Comparison of ENCODE assay signal across 25 cellular contexts in genomic region chr22:47382164-47382890, GRCh38.
DNase-seq lines count a peak whose midpoint lies in the region; ATAC-seq and TF ChIP-seq lines count a peak whose summit lies in the region.
"Had no signal": no experiment of that assay in that cellular context is flagged by ENCODE, and none has a peak within 500 bp of the region (broad histone marks: within the 10 kb centered on the region; RNA-seq: fewer than 3 reads in every experiment).

No MANE protein-coding gene starts in this region.

- peak overlapping the region; percentile 18 for H3K4me3 Mint-ChIP-seq in nephron progenitor cell
- H3K4me3 Mint-ChIP-seq: CD4-positive, alpha-beta memory T cell had no signal

- H3K27me3 ChIP-seq in RWPE2 (ENCODE audit: insufficient read depth, poor library complexity, severe bottlenecking), result no peaks in the 10 kb centered on the region
- peaks cover 0 to 2% (median 0%) of the 10 kb centered on the region in 3 donors for H3K27me3 ChIP-seq in sigmoid colon

- H3K36me3 ChIP-seq in RWPE2 (ENCODE audit: low read depth) (no peaks in the 10 kb centered on the region), sigmoid colon (no peaks in the 10 kb centered on the region), mucosa of descending colon (ENCODE audit: low read depth) (no peaks in the 10 kb centered on the region)

- no peak overlapping the region for H3K27ac Mint-ChIP-seq in nephron progenitor cell
- H3K27ac Mint-ChIP-seq: CD4-positive, alpha-beta memory T cell had no signal

- no peak overlapping the region for H3K27ac ChIP-seq in RWPE2 (ENCODE audit: poor library complexity, severe bottlenecking)
- no peak overlapping the region for H3K27ac ChIP-seq in sigmoid colon
- H3K27ac ChIP-seq: A549, PC-9 had no signal

- H3K4me1 Mint-ChIP-seq in nephron progenitor cell, result no peaks in the 10 kb centered on the region
- H3K4me1 Mint-ChIP-seq: CD4-positive, alpha-beta memory T cell had no signal

- DNase-seq in COR-L47 (lab: John Stamatoyannopoulos, UW) (peak; percentile 36), RWPE2 (ENCODE audit: low spot score) (peak; percentile 30), nephron progenitor cell (no peak), sigmoid colon (peak; percentile 45), mucosa of descending colon (no peak)
- DNase-seq: C1 segment of cervical spinal cord; CD4-positive, alpha-beta memory T cell; DMS79; EL; GF-D8; Karpas-422; NCI-H1092; NCI-H1417 treated with DMSO at 0.1 percent for 48 hours; NCI-H1694 treated with DMSO at 0.1 percent for 48 hours; NCI-H2081; NCI-H2227 treated with DMSO at 0.1 percent for 48 hours; NCI-H526 treated with DMSO at 0.1 percent for 48 hours; PC-9; RPMI8226; SHP77 treated with DMSO at 0.1 percent for 48 hours had no signal

- peaks cover 97% of the 10 kb centered on the region for H3K9me3 Mint-ChIP-seq in nephron progenitor cell

- intact Hi-C loops in sigmoid colon (cut with DNase I) (no loop called here), mucosa of descending colon (cut with DNase I, micrococcal nuclease) (no loop called here)

- peaks cover 3% of the 10 kb centered on the region for H3K27me3 Mint-ChIP-seq in nephron progenitor cell (ENCODE audit: low read depth, poor library complexity)

- H3K4me3 ChIP-seq in RWPE2 (ENCODE audit: severe bottlenecking), result no peak overlapping the region
- no peak overlapping the region for H3K4me3 ChIP-seq in sigmoid colon
- H3K4me3 ChIP-seq in mucosa of descending colon, result no peak overlapping the region
- H3K4me3 ChIP-seq: A549, PC-9 had no signal

- no peaks in the 10 kb centered on the region for H3K9me3 ChIP-seq in RWPE2 (ENCODE audit: severe bottlenecking)
- no peaks in the 10 kb centered on the region for H3K9me3 ChIP-seq in sigmoid colon
- no peaks in the 10 kb centered on the region for H3K9me3 ChIP-seq in mucosa of descending colon
- H3K9me3 ChIP-seq: A549, Caco-2 had no signal

- no peak for TF ChIP-seq POLR2A in sigmoid colon (IDR thresholded peaks at IDR 0.05)

- TF ChIP-seq CTCF in RWPE2 (IDR thresholded peaks at IDR 0.05; ENCODE audit: poor library complexity, severe bottlenecking) (no peak), nephron progenitor cell (IDR thresholded peaks at IDR 0.05) (no peak), sigmoid colon (IDR thresholded peaks at IDR 0.05) (no peak), mucosa of descending colon (IDR thresholded peaks at IDR 0.05) (no peak)

- WGBS in sigmoid colon, 2 donors, result 67 to 82% methylated on average over 7 of the region's 7 CpGs

- peaks cover 9% of the 10 kb centered on the region for H3K36me3 Mint-ChIP-seq in nephron progenitor cell (ENCODE audit: low read depth)
- H3K36me3 Mint-ChIP-seq: CD4-positive, alpha-beta memory T cell had no signal

- no peak for ATAC-seq in RWPE2 (ENCODE audit: low read depth)
- ATAC-seq in HG02759 (IDR thresholded peaks at IDR 0.05; ENCODE audit: unreplicated experiment), result no peak
- ATAC-seq in GM19324 (IDR thresholded peaks at IDR 0.05; ENCODE audit: low FRiP score, unreplicated experiment), result no peak
- ATAC-seq in mucosa of descending colon, result no peak
- ATAC-seq: A549, HCT116 had no signal

- no peak for TF ChIP-seq EP300 in sigmoid colon (IDR thresholded peaks at IDR 0.05)

- no peaks in the 10 kb centered on the region for H3K4me1 ChIP-seq in RWPE2 (ENCODE audit: insufficient read depth, poor library complexity, severe bottlenecking)
- no peaks in the 10 kb centered on the region for H3K4me1 ChIP-seq in sigmoid colon
- H3K4me1 ChIP-seq in mucosa of descending colon (ENCODE audit: low read depth), result no peaks in the 10 kb centered on the region
- H3K4me1 ChIP-seq: A549, Caco-2 had no signal

Comparison
In these comparisons a context has a peak if more than half of its experiments do, and no peak if none do; other contexts are left out.
1. DNase-seq: peak in COR-L47 (single experiment), RWPE2 (single experiment) and sigmoid colon (single experiment); none in nephron progenitor cell (single experiment) and mucosa of descending colon (0 of 3).